Comparison of ENCODE assay signal across 1 cellular context in the genomic region with DNA sequence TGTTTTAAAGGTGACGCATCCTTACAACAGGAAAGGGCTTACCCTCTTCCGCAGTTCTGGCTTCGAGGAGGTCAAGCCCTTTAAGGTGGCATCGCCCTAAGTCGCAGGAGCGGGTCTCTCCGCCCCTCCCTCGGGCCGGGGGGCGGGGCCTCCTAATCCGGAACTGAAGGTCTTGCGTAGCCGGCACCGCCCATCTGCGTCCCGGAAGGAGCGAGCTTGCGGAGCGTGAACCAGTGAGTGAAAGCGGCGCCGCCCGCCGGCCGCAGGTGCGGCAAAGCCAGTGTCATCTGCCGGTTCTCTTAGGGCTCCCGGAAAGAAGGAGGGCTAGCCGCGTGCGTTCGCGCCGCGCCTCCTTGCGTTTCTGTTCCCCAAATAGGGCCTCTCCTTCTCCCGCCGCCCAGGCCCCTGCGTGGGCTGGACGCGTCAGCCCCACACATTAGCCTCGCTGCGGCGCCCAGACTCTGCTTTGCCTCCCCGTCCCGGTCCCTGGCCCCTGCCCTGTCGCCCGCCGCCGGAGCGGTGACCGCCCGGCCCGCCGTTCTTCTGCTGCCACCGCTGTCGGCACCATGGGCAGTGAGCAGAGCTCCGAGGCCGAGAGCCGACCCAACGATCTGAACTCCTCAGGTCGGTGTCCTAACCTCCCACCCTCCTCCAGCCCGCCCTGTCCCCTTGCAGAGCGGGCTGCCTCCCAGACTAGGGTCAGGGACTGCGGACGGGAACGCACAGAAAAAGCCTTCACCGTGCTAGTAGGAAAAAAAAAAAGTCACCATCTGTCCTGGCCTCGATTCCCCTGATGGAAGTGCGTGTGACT.
TF ChIP-seq lines count a peak whose summit lies in the region.

A gene (plus strand): TSS at position 193 of the 811 bp plus-strand sequence. CDS start 374 bp downstream, at position 567.

TF ChIP-seq in WTC11, 78 proteins besides CTCF, POLR2A, EP300 and RAD21 (continued from another document):
- TF ChIP-seq, protein P1, sequence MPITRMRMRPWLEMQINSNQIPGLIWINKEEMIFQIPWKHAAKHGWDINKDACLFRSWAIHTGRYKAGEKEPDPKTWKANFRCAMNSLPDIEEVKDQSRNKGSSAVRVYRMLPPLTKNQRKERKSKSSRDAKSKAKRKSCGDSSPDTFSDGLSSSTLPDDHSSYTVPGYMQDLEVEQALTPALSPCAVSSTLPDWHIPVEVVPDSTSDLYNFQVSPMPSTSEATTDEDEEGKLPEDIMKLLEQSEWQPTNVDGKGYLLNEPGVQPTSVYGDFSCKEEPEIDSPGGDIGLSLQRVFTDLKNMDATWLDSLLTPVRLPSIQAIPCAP (CRISPR knock-in tag; IDR thresholded peaks at IDR 0.05), result no peak
- TF ChIP-seq ETV6 (CRISPR knock-in tag; IDR thresholded peaks at IDR 0.05) (peak; percentile 95), HMGA2 (CRISPR knock-in tag; IDR thresholded peaks at IDR 0.05) (no peak), JAZF1 (CRISPR knock-in tag; IDR thresholded peaks at IDR 0.05) (no peak)
- TF ChIP-seq, protein P2, sequence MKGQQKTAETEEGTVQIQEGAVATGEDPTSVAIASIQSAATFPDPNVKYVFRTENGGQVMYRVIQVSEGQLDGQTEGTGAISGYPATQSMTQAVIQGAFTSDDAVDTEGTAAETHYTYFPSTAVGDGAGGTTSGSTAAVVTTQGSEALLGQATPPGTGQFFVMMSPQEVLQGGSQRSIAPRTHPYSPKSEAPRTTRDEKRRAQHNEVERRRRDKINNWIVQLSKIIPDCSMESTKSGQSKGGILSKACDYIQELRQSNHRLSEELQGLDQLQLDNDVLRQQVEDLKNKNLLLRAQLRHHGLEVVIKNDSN (CRISPR knock-in tag; IDR thresholded peaks at IDR 0.05), result peak; percentile 44; the same call in 1 of the 2 replicates
TF ChIP-seq in WTC11: peak in this region for 22.
